In genomic region chr18:59272971-59273935, GRCh38 we compare ENCODE assay signal across 8 cellular contexts. TPM values are rescaled to one million over a fixed set of nuclear protein-coding genes. Genes with fewer than 3 reads are reported as not detected.
DNase-seq lines count a peak whose midpoint lies in the region; ATAC-seq and TF ChIP-seq lines count a peak whose summit lies in the region.

TSS of gene RAX (minus strand) at chr18:59273454. CDS start at chr18:59273206, 248 bp downstream.

- peaks cover 24% of the 10 kb centered on the region for H3K27me3 Mint-ChIP-seq in glutamatergic neuron (ENCODE audit: unreplicated experiment)

- H3K9me3 Mint-ChIP-seq in glutamatergic neuron (ENCODE audit: unreplicated experiment): peaks cover 3% of the 10 kb centered on the region

- H3K27ac ChIP-seq in right atrium auricular region: no peak within 1 kb of the TSS
- H3K27ac ChIP-seq in sigmoid colon: no peak within 1 kb of the TSS

- H3K36me3 ChIP-seq in right atrium auricular region: no peaks in the 10 kb centered on the region
- no peaks in the 10 kb centered on the region for H3K36me3 ChIP-seq in sigmoid colon

- TF ChIP-seq POLR2A in sigmoid colon (IDR thresholded peaks at IDR 0.05): no peak

- TF ChIP-seq CTCF in right atrium auricular region (IDR thresholded peaks at IDR 0.05): no peak
- TF ChIP-seq CTCF in glutamatergic neuron (IDR thresholded peaks at IDR 0.05; ENCODE audit: partially characterized antibody, unreplicated experiment): peak; percentile 29
- TF ChIP-seq CTCF in sigmoid colon (IDR thresholded peaks at IDR 0.05): no peak

- no peak within 1 kb of the TSS for H3K27ac Mint-ChIP-seq in glutamatergic neuron (ENCODE audit: unreplicated experiment)

- H3K4me3 Mint-ChIP-seq in glutamatergic neuron (ENCODE audit: unreplicated experiment): peak within 1 kb of the TSS; percentile 70

- WGBS in sigmoid colon, 2 donors: 3 to 20% methylated on average over 88 of the region's 88 CpGs

- no peaks in the 10 kb centered on the region for H3K36me3 Mint-ChIP-seq in glutamatergic neuron (ENCODE audit: unreplicated experiment)

- H3K9me3 ChIP-seq in right atrium auricular region (no peaks in the 10 kb centered on the region), sigmoid colon (no peaks in the 10 kb centered on the region)

- DNase-seq in Right ventricle myocardium inferior (ENCODE audit: missing footprints): peak; percentile 62
- no peak for DNase-seq in right atrium auricular region (ENCODE audit: low spot score)
- peak; percentile 91 for DNase-seq in SKM-1 treated with dmso at 0.1 percent for 144 hours (lab: John Stamatoyannopoulos, UW; ENCODE audit: unreplicated experiment)
- DNase-seq in glutamatergic neuron: peak; percentile 76
- no peak for DNase-seq in sigmoid colon
- DNase-seq in NCI-H510A (lab: John Stamatoyannopoulos, UW): no peak
- DNase-seq in DMS79 treated with DMSO at 0.1 percent for 48 hours (lab: John Stamatoyannopoulos, UW): no peak

- TF ChIP-seq EP300 in sigmoid colon (IDR thresholded peaks at IDR 0.05): no peak

- ATAC-seq in Right ventricle myocardium inferior (peak; percentile 34), GM21737 (IDR thresholded peaks at IDR 0.05; ENCODE audit: unreplicated experiment) (no peak)

- H3K4me1 ChIP-seq in right atrium auricular region: peaks cover 0 to 38% of the 10 kb centered on the region in 2 donors
- H3K4me1 ChIP-seq in sigmoid colon: peaks cover 0 to 36% (median 33%) of the 10 kb centered on the region in 4 donors

- H3K27me3 ChIP-seq in right atrium auricular region: peaks cover 44 to 60% of the 10 kb centered on the region in 2 donors
- peaks cover 58 to 94% (median 66%) of the 10 kb centered on the region in 3 donors for H3K27me3 ChIP-seq in sigmoid colon

- intact Hi-C loops in Right ventricle myocardium inferior (cut with DNase I) (no loop called here), sigmoid colon (cut with DNase I) (no loop called here)

- H3K4me1 Mint-ChIP-seq in glutamatergic neuron (ENCODE audit: low read depth, unreplicated experiment): peaks cover 4% of the 10 kb centered on the region

- H3K4me3 ChIP-seq in right atrium auricular region (peak within 1 kb of the TSS in 1 of 2 donors; percentile 34), sigmoid colon (peak within 1 kb of the TSS in 3 of 4 donors; percentile 15 to 32 (median 31))

RNA-seq across cellular contexts. Expression of gene RAX, which starts in this region (rescaled TPM):
- total RNA-seq in Right ventricle myocardium inferior: not detected
- total RNA-seq in right atrium auricular region: not detected
- total RNA-seq in glutamatergic neuron (ENCODE audit: unreplicated experiment): not detected
- not detected for total RNA-seq in sigmoid colon
- not detected for polyA plus RNA-seq in sigmoid colon

Comparison
In these comparisons a context has a peak if more than half of its experiments do, and no peak if none do; other contexts are left out.
1. Peak in DNase-seq and ATAC-seq in Right ventricle myocardium inferior; RNA of the gene not detected or under 1 TPM.
2. Peak in DNase-seq in glutamatergic neuron; RNA of the gene not detected or under 1 TPM.